ENCODE assay signal across 34 cellular contexts in genomic region chr1:81201779-81202178, GRCh38.
"Had no signal": no experiment of that assay in that cellular context is flagged by ENCODE, and none has a peak within 500 bp of the region (broad histone marks: within the 10 kb centered on the region; RNA-seq: fewer than 3 reads in every experiment).

No MANE protein-coding gene starts in this region.

- DNase-seq: Kasumi-1, MG63, MM.1S, MV-4-11, NCI-H1048, NCI-H1092, NCI-H1092 treated with DMSO at 0.1 percent for 48 hours, NCI-H1105, NCI-H1105 treated with DMSO at 0.1 percent for 48 hours, NCI-H1417, NCI-H1417 treated with DMSO at 0.1 percent for 48 hours, NCI-H1436, NCI-H1436 treated with DMSO at 0.1 percent for 48 hours, NCI-H1694, NCI-H1694 treated with DMSO at 0.1 percent for 48 hours, NCI-H187, NCI-H187 treated with DMSO at 0.1 percent for 48 hours, NCI-H1930, NCI-H2029, NCI-H2029 treated with DMSO at 0.1 percent for 48 hours, NCI-H2081, NCI-H2081 treated with DMSO at 0.1 percent for 48 hours, NCI-H2107, NCI-H2171, NCI-H2171 treated with DMSO at 0.1 percent for 48 hours, NCI-H2227 treated with DMSO at 0.1 percent for 48 hours, NCI-H226, NCI-H345, NCI-H446, NCI-H446 treated with DMSO at 0.1 percent for 48 hours, NCI-H510A, NCI-H510A treated with DMSO at 0.1 percent for 48 hours, NCI-H524, NCI-H524 treated with DMSO at 0.1 percent for 48 hours had no signal

- H3K36me3 ChIP-seq: MG63 had no signal

- H3K27me3 ChIP-seq: MG63 had no signal

- H3K9me3 ChIP-seq: MG63 had no signal

- H3K4me3 ChIP-seq: MG63 had no signal
